In the genomic region with DNA sequence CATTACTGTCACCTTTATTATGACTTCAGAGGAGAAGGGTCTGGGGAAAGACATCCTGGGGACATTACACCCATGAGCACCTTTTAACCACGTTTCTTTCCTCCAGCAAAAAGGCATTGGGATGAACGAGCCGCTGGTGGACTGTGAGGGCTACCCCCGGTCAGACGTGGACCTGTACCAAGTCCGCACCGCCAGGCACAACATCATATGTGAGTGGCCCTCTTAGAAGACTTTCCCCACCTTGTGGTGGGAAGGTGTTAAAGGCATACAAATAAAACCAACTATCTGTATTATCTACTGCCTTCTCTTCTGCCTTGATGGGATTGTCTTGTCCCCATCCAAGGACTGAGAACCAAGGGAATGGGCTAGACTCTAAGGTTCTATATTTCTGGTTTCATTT, we compare ENCODE assay signal across 9 cellular contexts. TPM values are rescaled to one million over a fixed set of nuclear protein-coding genes. Genes with fewer than 3 reads are reported as not detected.
DNase-seq lines count a peak whose midpoint lies in the region; ATAC-seq, FAIRE-seq and TF ChIP-seq lines count a peak whose summit lies in the region.
"Had no signal": no experiment of that assay in that cellular context is flagged by ENCODE, and none has a peak within 500 bp of the region (broad histone marks: within the 10 kb centered on the region; RNA-seq: fewer than 3 reads in every experiment).

No MANE protein-coding gene starts in this region.

- no peaks in the 10 kb centered on the region for H3K27me3 Mint-ChIP-seq in activated CD8-positive, alpha-beta T cell treated with anti-CD3 and anti-CD28 coated beads for 36 hours

- peak; percentile 13 for TF ChIP-seq CTCF in AG09309 (IDR thresholded peaks at IDR 0.05; ENCODE audit: control insufficient read depth, insufficient read depth, low read depth, low read length, missing control alignments)
- 0 out of 2 replicates have a peak, but pooled peaks have one; percentile 4 for TF ChIP-seq CTCF in GM12875 (IDR thresholded peaks at IDR 0.05; ENCODE audit: borderline replicate concordance, insufficient read depth, low read depth, low read length)
- peak; percentile 22 for TF ChIP-seq CTCF in activated CD8-positive, alpha-beta T cell treated with anti-CD3 and anti-CD28 coated beads for 36 hours (IDR thresholded peaks at IDR 0.05)
- peak in 2 of 3 experiments; percentile 14 to 23 for TF ChIP-seq CTCF in keratinocyte (optimal IDR thresholded peaks at IDR 0.05 in 1 of 3, IDR thresholded peaks at IDR 0.05 in 1 of 3, conservative IDR thresholded peaks at IDR 0.05 in 1 of 3; ENCODE audit: extremely low read depth in 1 of 3, insufficient read depth in 2 of 3, low read length in 3 of 3)
- TF ChIP-seq CTCF in colonic mucosa (IDR thresholded peaks at IDR 0.05) = no peak

- H3K9ac ChIP-seq in keratinocyte (ENCODE audit: control insufficient read depth, extremely low read depth, insufficient read depth, low read length) = peak overlapping the region; percentile 65
- H3K9ac ChIP-seq in colonic mucosa (ENCODE audit: low read depth in 2 of 2, low read length in 2 of 2) = no peak overlapping the region

- H3K4me3 ChIP-seq in AG09309 (ENCODE audit: control insufficient read depth, low read depth, low read length) (no peak overlapping the region), GM12875 (ENCODE audit: low read depth, low read length) (no peak overlapping the region), keratinocyte (ENCODE audit: control insufficient read depth in 2 of 3, extremely low read depth in 1 of 3, insufficient read depth in 2 of 3, low read depth in 1 of 3, low read length in 3 of 3) (no peak overlapping the region), colonic mucosa (no peak overlapping the region)

- peaks cover 30% of the 10 kb centered on the region for H3K36me3 Mint-ChIP-seq in activated CD8-positive, alpha-beta T cell treated with anti-CD3 and anti-CD28 coated beads for 36 hours (ENCODE audit: low read depth)

- POLR2A ChIA-PET in activated CD8-positive, alpha-beta T cell treated with anti-CD3 and anti-CD28 coated beads for 36 hours (lab: Charles Lee) = no interaction called here

- peak; percentile 37 for ATAC-seq in activated CD8-positive, alpha-beta T cell treated with anti-CD3 and anti-CD28 coated beads for 36 hours
- ATAC-seq in GM19035 (IDR thresholded peaks at IDR 0.05; ENCODE audit: unreplicated experiment) (no peak), HG02981 (IDR thresholded peaks at IDR 0.05; ENCODE audit: unreplicated experiment) (no peak)

- H4K20me1 ChIP-seq in keratinocyte (ENCODE audit: control insufficient read depth, extremely low read depth, insufficient read depth, low read length) = no peaks in the 10 kb centered on the region

- H3K9me1 ChIP-seq in keratinocyte (ENCODE audit: control insufficient read depth, extremely low read depth, insufficient read depth, low read length) = no peaks in the 10 kb centered on the region

- peaks cover 17% of the 10 kb centered on the region for H3K4me1 ChIP-seq in keratinocyte (ENCODE audit: control insufficient read depth, extremely low read depth, insufficient read depth, low read length)
- peaks cover 4% of the 10 kb centered on the region for H3K4me1 ChIP-seq in colonic mucosa

- H3K36me3 ChIP-seq in keratinocyte (ENCODE audit: control insufficient read depth in 2 of 2, extremely low read depth in 1 of 2, insufficient read depth in 2 of 2, low read length in 2 of 2) (peaks cover 19 to 24% of the 10 kb centered on the region in 2 experiments), colonic mucosa (no peaks in the 10 kb centered on the region)

- peak overlapping the region; percentile 63 for H3K27ac ChIP-seq in keratinocyte (ENCODE audit: control insufficient read depth, insufficient read depth, low read length)
- H3K27ac ChIP-seq in colonic mucosa = no peak overlapping the region

- no peak for FAIRE-seq in keratinocyte (lab: Jason Lieb, UNC)

- peaks cover 36% of the 10 kb centered on the region for H3K4me1 Mint-ChIP-seq in activated CD8-positive, alpha-beta T cell treated with anti-CD3 and anti-CD28 coated beads for 36 hours (ENCODE audit: low read depth)

- no peaks in the 10 kb centered on the region for H3K9me3 Mint-ChIP-seq in activated CD8-positive, alpha-beta T cell treated with anti-CD3 and anti-CD28 coated beads for 36 hours

- H3K4me3 Mint-ChIP-seq in activated CD8-positive, alpha-beta T cell treated with anti-CD3 and anti-CD28 coated beads for 36 hours = no peak overlapping the region

- peaks cover 49% of the 10 kb centered on the region for H3K79me2 ChIP-seq in keratinocyte (ENCODE audit: control insufficient read depth, insufficient read depth, low read length)

- CTCF ChIA-PET in activated CD8-positive, alpha-beta T cell treated with anti-CD3 and anti-CD28 coated beads for 36 hours (lab: Charles Lee) = interaction anchor here (1.1 to 3.7 kb wide), 2 partner anchors 17 to 100 kb away, joined by 3 to 46 read pairs; a partner anchor contains a TSS

- dilution Hi-C loops in keratinocyte (cut with MboI; ENCODE audit: extremely low pct_ligation_motif_present, low sequenced_read_pairs) = no loop called here

- H2AFZ ChIP-seq in keratinocyte (ENCODE audit: control insufficient read depth, low read length) = no peak overlapping the region

- peak overlapping the region; percentile 47 for H3K4me2 ChIP-seq in keratinocyte (ENCODE audit: control insufficient read depth, extremely low read depth, insufficient read depth, low read depth, low read length)

- no peaks in the 10 kb centered on the region for H3K27me3 ChIP-seq in keratinocyte (ENCODE audit: control insufficient read depth, extremely low read depth, insufficient read depth, low read length)
- no peaks in the 10 kb centered on the region for H3K27me3 ChIP-seq in colonic mucosa

- H3K9me3 ChIP-seq in keratinocyte (ENCODE audit: control insufficient read depth, low read depth, low read length) (no peaks in the 10 kb centered on the region), colonic mucosa (no peaks in the 10 kb centered on the region)

- no peak for DNase-seq in AG09309 (ENCODE audit: low read depth)
- no peak for DNase-seq in activated CD8-positive, alpha-beta T cell treated with anti-CD3 and anti-CD28 coated beads for 36 hours
- no peak for DNase-seq in keratinocyte (ENCODE audit: low read depth, low spot score)
- no peak for DNase-seq in SIG-M5 treated with dmso at 0.1 percent for 504 hours (lab: John Stamatoyannopoulos, UW; ENCODE audit: unreplicated experiment)
- no peak for DNase-seq in colonic mucosa
- DNase-seq: T-helper 9 cell had no signal

- peak overlapping the region; percentile 79 for H3K27ac Mint-ChIP-seq in activated CD8-positive, alpha-beta T cell treated with anti-CD3 and anti-CD28 coated beads for 36 hours

- intact Hi-C loops in activated CD8-positive, alpha-beta T cell treated with anti-CD3 and anti-CD28 coated beads for 36 hours (cut with micrococcal nuclease) = no loop called here
- intact Hi-C loops in colonic mucosa (cut with DNase I) = no loop called here

RNA-seq across cellular contexts. Expression of a gene that starts 6.0 kb away (rescaled TPM):
- 10 to 100 TPM; 48.6 to 50.7 TPM for total RNA-seq in activated CD8-positive, alpha-beta T cell treated with anti-CD3 and anti-CD28 coated beads for 36 hours
- polyA plus RNA-seq in keratinocyte = 84.8 to 95.4 TPM (median 90.5 TPM) in 3 replicates
- 56.7 TPM for polyA plus RNA-seq in keratinocyte (2011; ENCODE audit: low read depth)
- 48.4 and 89.7 TPM in 2 replicates for polyA plus RNA-seq in keratinocyte (2011; cell fraction: cytosol; rRNA removed)
- polyA plus RNA-seq in keratinocyte (2011; cell fraction: nucleus; rRNA removed) = 43.2 and 46.3 TPM in 2 replicates
- polyA plus RNA-seq in keratinocyte (2012; ENCODE audit: low replicate concordance) = 56.6 and 118 TPM in 2 replicates
- polyA minus RNA-seq in keratinocyte = 26.1 to 49.7 TPM (median 35.2 TPM) in 3 replicates
- polyA minus RNA-seq in keratinocyte (2011; cell fraction: cytosol; rRNA and poly(A)+ RNA removed) = 85.6 TPM
- 21.6 and 22.6 TPM in 2 replicates for polyA minus RNA-seq in keratinocyte (2011; cell fraction: nucleus; rRNA and poly(A)+ RNA removed)
- total RNA-seq in colonic mucosa = 10 to 100 TPM; 46.1 to 68.3 TPM

RNA-seq across cellular contexts. Expression of a gene that starts 23.8 kb away (rescaled TPM):
- total RNA-seq in activated CD8-positive, alpha-beta T cell treated with anti-CD3 and anti-CD28 coated beads for 36 hours = 1 to 10 TPM; 2.0 to 2.9 TPM
- 69.9 to 74.2 TPM (median 70.7 TPM) in 3 replicates for polyA plus RNA-seq in keratinocyte
- 18.8 TPM for polyA plus RNA-seq in keratinocyte (2011; ENCODE audit: low read depth)
- 48.3 and 59.3 TPM in 2 replicates for polyA plus RNA-seq in keratinocyte (2011; cell fraction: cytosol; rRNA removed)
- 77.8 and 86.7 TPM in 2 replicates for polyA plus RNA-seq in keratinocyte (2011; cell fraction: nucleus; rRNA removed)
- polyA plus RNA-seq in keratinocyte (2012; ENCODE audit: low replicate concordance) = 28.4 and 57.7 TPM in 2 replicates
- 22.9 to 83.6 TPM (median 76.1 TPM) in 3 replicates for polyA minus RNA-seq in keratinocyte
- 32.8 TPM for polyA minus RNA-seq in keratinocyte (2011; cell fraction: cytosol; rRNA and poly(A)+ RNA removed)
- polyA minus RNA-seq in keratinocyte (2011; cell fraction: nucleus; rRNA and poly(A)+ RNA removed) = 44.0 and 80.8 TPM in 2 replicates
- total RNA-seq in colonic mucosa = under 1 TPM; 0.64 to 0.93 TPM

RNA-seq across cellular contexts. Expression of a gene that starts 36.0 kb away (rescaled TPM):
- total RNA-seq in activated CD8-positive, alpha-beta T cell treated with anti-CD3 and anti-CD28 coated beads for 36 hours = not detected
- polyA plus RNA-seq in keratinocyte = not detected in 3 replicates
- not detected for polyA plus RNA-seq in keratinocyte (2011; ENCODE audit: low read depth)
- polyA plus RNA-seq in keratinocyte (2011; cell fraction: cytosol; rRNA removed) = not detected in 2 replicates
- not detected in 2 replicates for polyA plus RNA-seq in keratinocyte (2011; cell fraction: nucleus; rRNA removed)
- polyA plus RNA-seq in keratinocyte (2012; ENCODE audit: low replicate concordance) = not detected in 2 replicates
- not detected in 3 replicates for polyA minus RNA-seq in keratinocyte
- not detected for polyA minus RNA-seq in keratinocyte (2011; cell fraction: cytosol; rRNA and poly(A)+ RNA removed)
- not detected in 2 replicates for polyA minus RNA-seq in keratinocyte (2011; cell fraction: nucleus; rRNA and poly(A)+ RNA removed)
- total RNA-seq in colonic mucosa = under 1 TPM; 0.27 to 0.91 TPM
